ENCODE assay signal across 2 cellular contexts in genomic region chr14:76024211-76024907, GRCh38.
TF ChIP-seq lines count a peak whose summit lies in the region.

No MANE protein-coding gene starts in this region.

TF ChIP-seq in GM12878, 131 proteins besides CTCF, POLR2A, EP300 and RAD21:
- TF ChIP-seq NR2C1 (IDR thresholded peaks at IDR 0.05) (no peak), SREBF1 (IDR thresholded peaks at IDR 0.05; ENCODE audit: low read length) (no peak)
- TF ChIP-seq, protein P1, sequence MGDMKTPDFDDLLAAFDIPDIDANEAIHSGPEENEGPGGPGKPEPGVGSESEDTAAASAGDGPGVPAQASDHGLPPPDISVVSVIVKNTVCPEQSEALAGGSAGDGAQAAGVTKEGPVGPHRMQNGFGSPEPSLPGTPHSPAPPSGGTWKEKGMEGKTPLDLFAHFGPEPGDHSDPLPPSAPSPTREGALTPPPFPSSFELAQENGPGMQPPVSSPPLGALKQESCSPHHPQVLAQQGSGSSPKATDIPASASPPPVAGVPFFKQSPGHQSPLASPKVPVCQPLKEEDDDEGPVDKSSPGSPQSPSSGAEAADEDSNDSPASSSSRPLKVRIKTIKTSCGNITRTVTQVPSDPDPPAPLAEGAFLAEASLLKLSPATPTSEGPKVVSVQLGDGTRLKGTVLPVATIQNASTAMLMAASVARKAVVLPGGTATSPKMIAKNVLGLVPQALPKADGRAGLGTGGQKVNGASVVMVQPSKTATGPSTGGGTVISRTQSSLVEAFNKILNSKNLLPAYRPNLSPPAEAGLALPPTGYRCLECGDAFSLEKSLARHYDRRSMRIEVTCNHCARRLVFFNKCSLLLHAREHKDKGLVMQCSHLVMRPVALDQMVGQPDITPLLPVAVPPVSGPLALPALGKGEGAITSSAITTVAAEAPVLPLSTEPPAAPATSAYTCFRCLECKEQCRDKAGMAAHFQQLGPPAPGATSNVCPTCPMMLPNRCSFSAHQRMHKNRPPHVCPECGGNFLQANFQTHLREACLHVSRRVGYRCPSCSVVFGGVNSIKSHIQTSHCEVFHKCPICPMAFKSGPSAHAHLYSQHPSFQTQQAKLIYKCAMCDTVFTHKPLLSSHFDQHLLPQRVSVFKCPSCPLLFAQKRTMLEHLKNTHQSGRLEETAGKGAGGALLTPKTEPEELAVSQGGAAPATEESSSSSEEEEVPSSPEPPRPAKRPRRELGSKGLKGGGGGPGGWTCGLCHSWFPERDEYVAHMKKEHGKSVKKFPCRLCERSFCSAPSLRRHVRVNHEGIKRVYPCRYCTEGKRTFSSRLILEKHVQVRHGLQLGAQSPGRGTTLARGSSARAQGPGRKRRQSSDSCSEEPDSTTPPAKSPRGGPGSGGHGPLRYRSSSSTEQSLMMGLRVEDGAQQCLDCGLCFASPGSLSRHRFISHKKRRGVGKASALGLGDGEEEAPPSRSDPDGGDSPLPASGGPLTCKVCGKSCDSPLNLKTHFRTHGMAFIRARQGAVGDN (IDR thresholded peaks at IDR 0.05) = no peak

TF ChIP-seq in HEK293T, 16 proteins besides CTCF, POLR2A, EP300 and RAD21:
- TF ChIP-seq NFRKB (IDR thresholded peaks at IDR 0.05) (no peak), ELF4 (IDR thresholded peaks at IDR 0.05) (no peak), SUZ12 (IDR thresholded peaks at IDR 0.05) (no peak), BHLHE40 (IDR thresholded peaks at IDR 0.05; ENCODE audit: borderline replicate concordance) (no peak), FOXM1 (IDR thresholded peaks at IDR 0.05; ENCODE audit: borderline replicate concordance) (no peak)
- TF ChIP-seq, protein P2, sequence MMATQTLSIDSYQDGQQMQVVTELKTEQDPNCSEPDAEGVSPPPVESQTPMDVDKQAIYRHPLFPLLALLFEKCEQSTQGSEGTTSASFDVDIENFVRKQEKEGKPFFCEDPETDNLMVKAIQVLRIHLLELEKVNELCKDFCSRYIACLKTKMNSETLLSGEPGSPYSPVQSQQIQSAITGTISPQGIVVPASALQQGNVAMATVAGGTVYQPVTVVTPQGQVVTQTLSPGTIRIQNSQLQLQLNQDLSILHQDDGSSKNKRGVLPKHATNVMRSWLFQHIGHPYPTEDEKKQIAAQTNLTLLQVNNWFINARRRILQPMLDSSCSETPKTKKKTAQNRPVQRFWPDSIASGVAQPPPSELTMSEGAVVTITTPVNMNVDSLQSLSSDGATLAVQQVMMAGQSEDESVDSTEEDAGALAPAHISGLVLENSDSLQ (IDR thresholded peaks at IDR 0.05) = no peak
